ENCODE assay signal across 1 cellular context in the genomic region with DNA sequence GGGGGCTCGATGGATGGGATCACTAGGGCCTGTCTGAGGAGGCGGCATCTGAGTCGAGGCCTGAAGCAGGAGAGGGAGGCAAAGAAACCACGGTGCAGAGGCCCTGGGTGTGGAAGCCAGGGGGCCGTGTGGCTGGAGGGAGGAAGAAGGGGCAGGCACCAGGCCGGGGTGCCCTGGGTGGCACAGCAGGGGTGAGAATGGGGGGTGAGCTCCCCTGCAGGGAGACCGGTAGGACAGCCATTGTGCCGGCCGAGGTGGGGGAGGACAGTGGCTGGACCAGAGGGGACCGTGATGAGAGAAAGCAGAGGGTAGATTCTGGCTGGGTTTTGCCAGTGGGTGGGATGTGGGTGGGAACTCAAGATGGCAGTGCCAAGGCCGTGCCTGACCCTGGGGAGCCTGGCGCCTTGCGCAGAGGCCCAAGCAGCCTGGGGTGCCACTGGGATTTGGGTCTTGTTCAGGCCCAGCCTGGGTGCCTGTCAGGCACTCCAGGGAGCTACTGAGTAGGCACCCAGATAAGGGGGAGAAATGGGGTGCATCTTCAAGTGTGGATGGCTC.
TF ChIP-seq lines count a peak whose summit lies in the region.

No MANE protein-coding gene starts in this region.

TF ChIP-seq in HCT116, 20 proteins besides CTCF, POLR2A, EP300 and RAD21:
- no peak for TF ChIP-seq ZNF274 (IDR thresholded peaks at IDR 0.05; ENCODE audit: low read depth, low read length)
- TF ChIP-seq SIN3A (IDR thresholded peaks at IDR 0.05; ENCODE audit: low read depth): no peak
- no peak for TF ChIP-seq EZH2 (IDR thresholded peaks at IDR 0.05)
- TF ChIP-seq, protein P1, sequence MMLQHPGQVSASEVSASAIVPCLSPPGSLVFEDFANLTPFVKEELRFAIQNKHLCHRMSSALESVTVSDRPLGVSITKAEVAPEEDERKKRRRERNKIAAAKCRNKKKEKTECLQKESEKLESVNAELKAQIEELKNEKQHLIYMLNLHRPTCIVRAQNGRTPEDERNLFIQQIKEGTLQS (IDR thresholded peaks at IDR 0.05): no peak
- TF ChIP-seq EZH2phosphoT487 (IDR thresholded peaks at IDR 0.05; ENCODE audit: borderline replicate concordance): no peak
- TF ChIP-seq JUND (IDR thresholded peaks at IDR 0.05): no peak
- no peak for TF ChIP-seq FOSL1 (IDR thresholded peaks at IDR 0.05; ENCODE audit: low read depth)
- TF ChIP-seq CBX3 (IDR thresholded peaks at IDR 0.05; ENCODE audit: low read depth): no peak
- TF ChIP-seq, protein P2, sequence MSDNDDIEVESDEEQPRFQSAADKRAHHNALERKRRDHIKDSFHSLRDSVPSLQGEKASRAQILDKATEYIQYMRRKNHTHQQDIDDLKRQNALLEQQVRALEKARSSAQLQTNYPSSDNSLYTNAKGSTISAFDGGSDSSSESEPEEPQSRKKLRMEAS (IDR thresholded peaks at IDR 0.05): no peak
- no peak for TF ChIP-seq CEBPB (IDR thresholded peaks at IDR 0.05; ENCODE audit: low read depth)
